ENCODE assay signal across 23 cellular contexts in genomic region chr3:16936656-16937055, GRCh38. TPM values are rescaled to one million over a fixed set of nuclear protein-coding genes. Genes with fewer than 3 reads are reported as not detected.
A peak's percentile ranks its signal among the peaks of the same experiment; 100 is the strongest.
DNase-seq lines count a peak whose midpoint lies in the region; ATAC-seq and TF ChIP-seq lines count a peak whose summit lies in the region.
"Had no signal": no experiment of that assay in that cellular context is flagged by ENCODE, and none has a peak within 500 bp of the region (broad histone marks: within the 10 kb centered on the region; RNA-seq: fewer than 3 reads in every experiment).

No MANE protein-coding gene starts in this region.

- no peaks in the 10 kb centered on the region for H3K9me3 Mint-ChIP-seq in activated CD8-positive, alpha-beta T cell treated with anti-CD3 and anti-CD28 coated beads for 36 hours
- no peaks in the 10 kb centered on the region for H3K9me3 Mint-ChIP-seq in activated CD8-positive, alpha-beta T cell treated with anti-CD3 and anti-CD28 coated beads, Interleukin-2, amount 10 ng/mL, durations not matched to agents 7 days and 5 days (ENCODE audit: insufficient read depth)
- H3K9me3 Mint-ChIP-seq in effector memory CD8-positive, alpha-beta T cell: no peaks in the 10 kb centered on the region
- no peaks in the 10 kb centered on the region for H3K9me3 Mint-ChIP-seq in stimulated activated naive CD8-positive, alpha-beta T cell treated with anti-CD3 and anti-CD28 coated beads, Interleukin-15, amount 100 ng/mL, for 72 hours
- H3K9me3 Mint-ChIP-seq: activated CD4-positive, alpha-beta memory T cell treated with anti-CD3 and anti-CD28 coated beads for 36 hours; neural crest cell had no signal

- peaks cover 14% of the 10 kb centered on the region; the same call in 1 of the 2 replicates for H3F3A ChIP-seq in Loucy (ENCODE audit: low read depth)

- POLR2A ChIA-PET in activated CD8-positive, alpha-beta T cell treated with anti-CD3 and anti-CD28 coated beads for 36 hours (lab: Charles Lee): no interaction called here
- POLR2A ChIA-PET in activated CD8-positive, alpha-beta T cell treated with anti-CD3 and anti-CD28 coated beads, Interleukin-2, amount 10 ng/mL, durations not matched to agents 7 days and 5 days (lab: Charles Lee): no interaction called here

- ATAC-seq in activated CD8-positive, alpha-beta T cell treated with anti-CD3 and anti-CD28 coated beads for 36 hours: peak; percentile 35
- ATAC-seq in activated CD8-positive, alpha-beta T cell treated with anti-CD3 and anti-CD28 coated beads, Interleukin-2, amount 10 ng/mL, durations not matched to agents 7 days and 5 days: no peak
- no peak for ATAC-seq in effector memory CD8-positive, alpha-beta T cell (replicated peaks)
- no peak for ATAC-seq in stimulated activated naive CD8-positive, alpha-beta T cell treated with anti-CD3 and anti-CD28 coated beads, Interleukin-15, amount 100 ng/mL, for 72 hours
- no peak for ATAC-seq in HG03432 (IDR thresholded peaks at IDR 0.05; ENCODE audit: unreplicated experiment)
- ATAC-seq in GM18519 (IDR thresholded peaks at IDR 0.05; ENCODE audit: low FRiP score, unreplicated experiment): no peak
- ATAC-seq: activated CD4-positive, CD25-positive, alpha-beta regulatory T cell treated with anti-CD3 and anti-CD28 coated beads, Interleukin-2, amount 50 U/mL, for 24 hours; gastroesophageal sphincter; sciatic nerve had no signal

- H3K4me3 Mint-ChIP-seq in activated CD8-positive, alpha-beta T cell treated with anti-CD3 and anti-CD28 coated beads for 36 hours: peak overlapping the region; percentile 43
- H3K4me3 Mint-ChIP-seq in activated CD8-positive, alpha-beta T cell treated with anti-CD3 and anti-CD28 coated beads, Interleukin-2, amount 10 ng/mL, durations not matched to agents 7 days and 5 days: no peak overlapping the region
- peak overlapping the region; percentile 50 to 73 for H3K4me3 Mint-ChIP-seq in effector memory CD8-positive, alpha-beta T cell
- H3K4me3 Mint-ChIP-seq in stimulated activated naive CD8-positive, alpha-beta T cell treated with anti-CD3 and anti-CD28 coated beads, Interleukin-15, amount 100 ng/mL, for 72 hours: peak overlapping the region; percentile 48 to 76
- H3K4me3 Mint-ChIP-seq: activated CD4-positive, alpha-beta memory T cell treated with anti-CD3 and anti-CD28 coated beads for 36 hours; neural crest cell had no signal

- peaks cover 17% of the 10 kb centered on the region; the same call in 1 of the 2 replicates for H3K79me2 ChIP-seq in Loucy (ENCODE audit: insufficient read depth, low read length)

- H3K9me2 ChIP-seq in Loucy (replicated peaks; ENCODE audit: low read depth, low read length): no peaks in the 10 kb centered on the region

- peak overlapping the region; percentile 49 for H3K9ac ChIP-seq in Loucy (ENCODE audit: low read depth, low read length, poor library complexity, severe bottlenecking)

- intact Hi-C loops in activated CD8-positive, alpha-beta T cell treated with anti-CD3 and anti-CD28 coated beads for 36 hours (cut with micrococcal nuclease): no loop called here

- no peaks in the 10 kb centered on the region for H3K9me3 ChIP-seq in Loucy (ENCODE audit: insufficient read depth, low read depth, low read length)
- H3K9me3 ChIP-seq: gastroesophageal sphincter, tibial nerve had no signal

- no peak overlapping the region for H2AFZ ChIP-seq in Loucy (ENCODE audit: low read length)

- H3K4me1 Mint-ChIP-seq in activated CD8-positive, alpha-beta T cell treated with anti-CD3 and anti-CD28 coated beads for 36 hours (ENCODE audit: low read depth): peaks cover 85% of the 10 kb centered on the region
- H3K4me1 Mint-ChIP-seq in activated CD8-positive, alpha-beta T cell treated with anti-CD3 and anti-CD28 coated beads, Interleukin-2, amount 10 ng/mL, durations not matched to agents 7 days and 5 days (ENCODE audit: low read depth): peaks cover 66% of the 10 kb centered on the region
- H3K4me1 Mint-ChIP-seq in effector memory CD8-positive, alpha-beta T cell (ENCODE audit: low read depth in 2 of 2): peaks cover 57 to 89% of the 10 kb centered on the region in 2 donors
- H3K4me1 Mint-ChIP-seq in stimulated activated naive CD8-positive, alpha-beta T cell treated with anti-CD3 and anti-CD28 coated beads, Interleukin-15, amount 100 ng/mL, for 72 hours: peaks cover 90% of the 10 kb centered on the region

- no peaks in the 10 kb centered on the region for H3K36me3 ChIP-seq in Loucy (ENCODE audit: insufficient read depth, low read length)
- H3K36me3 ChIP-seq: gastroesophageal sphincter, tibial nerve had no signal

- H3K36me3 Mint-ChIP-seq in activated CD8-positive, alpha-beta T cell treated with anti-CD3 and anti-CD28 coated beads for 36 hours (ENCODE audit: low read depth): peaks cover 21% of the 10 kb centered on the region
- peaks cover 34% of the 10 kb centered on the region for H3K36me3 Mint-ChIP-seq in activated CD8-positive, alpha-beta T cell treated with anti-CD3 and anti-CD28 coated beads, Interleukin-2, amount 10 ng/mL, durations not matched to agents 7 days and 5 days (ENCODE audit: low read depth)
- peaks cover 12% of the 10 kb centered on the region for H3K36me3 Mint-ChIP-seq in effector memory CD8-positive, alpha-beta T cell (ENCODE audit: insufficient read depth)
- H3K36me3 Mint-ChIP-seq: activated CD4-positive, alpha-beta memory T cell treated with anti-CD3 and anti-CD28 coated beads for 36 hours had no signal

- H3K4me1 ChIP-seq in Loucy (ENCODE audit: insufficient read depth, low read length, poor library complexity, severe bottlenecking): peaks cover 81% of the 10 kb centered on the region
- H3K4me1 ChIP-seq: gastroesophageal sphincter had no signal

- H4K20me1 ChIP-seq in Loucy (ENCODE audit: insufficient read depth, low read length, poor library complexity, severe bottlenecking): no peaks in the 10 kb centered on the region

- no peaks in the 10 kb centered on the region for H3K27me3 Mint-ChIP-seq in activated CD8-positive, alpha-beta T cell treated with anti-CD3 and anti-CD28 coated beads for 36 hours
- H3K27me3 Mint-ChIP-seq in activated CD8-positive, alpha-beta T cell treated with anti-CD3 and anti-CD28 coated beads, Interleukin-2, amount 10 ng/mL, durations not matched to agents 7 days and 5 days (ENCODE audit: low read depth): no peaks in the 10 kb centered on the region
- H3K27me3 Mint-ChIP-seq in effector memory CD8-positive, alpha-beta T cell: no peaks in the 10 kb centered on the region
- H3K27me3 Mint-ChIP-seq in stimulated activated naive CD8-positive, alpha-beta T cell treated with anti-CD3 and anti-CD28 coated beads, Interleukin-15, amount 100 ng/mL, for 72 hours: no peaks in the 10 kb centered on the region
- H3K27me3 Mint-ChIP-seq: activated CD4-positive, alpha-beta memory T cell treated with anti-CD3 and anti-CD28 coated beads for 36 hours had no signal

- H3K27me3 ChIP-seq in Loucy (ENCODE audit: insufficient read depth, low read length, poor library complexity, severe bottlenecking): no peaks in the 10 kb centered on the region
- H3K27me3 ChIP-seq: gastroesophageal sphincter, tibial nerve had no signal

- H3K27ac Mint-ChIP-seq in activated CD8-positive, alpha-beta T cell treated with anti-CD3 and anti-CD28 coated beads for 36 hours: peak overlapping the region; percentile 73
- no peak overlapping the region for H3K27ac Mint-ChIP-seq in activated CD8-positive, alpha-beta T cell treated with anti-CD3 and anti-CD28 coated beads, Interleukin-2, amount 10 ng/mL, durations not matched to agents 7 days and 5 days
- H3K27ac Mint-ChIP-seq in effector memory CD8-positive, alpha-beta T cell: peak overlapping the region; percentile 69 to 83
- peak overlapping the region in 1 of 2 donors; percentile 55 for H3K27ac Mint-ChIP-seq in stimulated activated naive CD8-positive, alpha-beta T cell treated with anti-CD3 and anti-CD28 coated beads, Interleukin-15, amount 100 ng/mL, for 72 hours
- H3K27ac Mint-ChIP-seq: activated CD4-positive, alpha-beta memory T cell treated with anti-CD3 and anti-CD28 coated beads for 36 hours had no signal

- no peak for DNase-seq in activated CD8-positive, alpha-beta T cell treated with anti-CD3 and anti-CD28 coated beads for 36 hours
- no peak for DNase-seq in activated CD8-positive, alpha-beta T cell treated with anti-CD3 and anti-CD28 coated beads, Interleukin-2, amount 10 ng/mL, durations not matched to agents 7 days and 5 days
- no peak for DNase-seq in effector memory CD8-positive, alpha-beta T cell
- DNase-seq in stimulated activated naive CD8-positive, alpha-beta T cell treated with anti-CD3 and anti-CD28 coated beads, Interleukin-15, amount 100 ng/mL, for 72 hours: no peak
- no peak for DNase-seq in retina
- DNase-seq: activated CD4-positive, alpha-beta memory T cell treated with anti-CD3 and anti-CD28 coated beads for 36 hours; activated naive CD4-positive, alpha-beta T cell; AML-193; DMS79 treated with DMSO at 0.1 percent for 48 hours; HCEC 1CT; islet precursor cell; midbrain; NCI-H1417; stimulated activated CD4-positive, alpha-beta T cell treated with anti-CD3 and anti-CD28 coated beads, Interleukin-4, amount 100 ng/mL, for 4 hours had no signal

- peak overlapping the region; percentile 87 for H3K4me2 ChIP-seq in Loucy (ENCODE audit: low read depth, low read length, poor library complexity, severe bottlenecking)

- CTCF ChIA-PET in activated CD8-positive, alpha-beta T cell treated with anti-CD3 and anti-CD28 coated beads for 36 hours (lab: Charles Lee): interaction anchor here (1.5 kb wide), 1 partner anchor 9 kb away, joined by 3 read pairs; no protein-coding TSS in a partner anchor
- CTCF ChIA-PET in activated CD8-positive, alpha-beta T cell treated with anti-CD3 and anti-CD28 coated beads, Interleukin-2, amount 10 ng/mL, durations not matched to agents 7 days and 5 days (lab: Charles Lee): interaction anchor here (1.0 kb wide), 1 partner anchor 9 kb away, joined by 3 read pairs; no protein-coding TSS in a partner anchor

- no peak for TF ChIP-seq CTCF in activated CD8-positive, alpha-beta T cell treated with anti-CD3 and anti-CD28 coated beads for 36 hours (IDR thresholded peaks at IDR 0.05)
- TF ChIP-seq CTCF in Loucy (conservative IDR thresholded peaks at IDR 0.05; ENCODE audit: low read length): no peak

- peak overlapping the region; percentile 68 for H3K4me3 ChIP-seq in Loucy (ENCODE audit: low read length, poor library complexity, severe bottlenecking)
- H3K4me3 ChIP-seq: coronary artery, gastroesophageal sphincter, tibial nerve had no signal

RNA-seq across cellular contexts. Expression of gene PLCL2, which starts 51.9 kb away (rescaled TPM):
- total RNA-seq in activated CD8-positive, alpha-beta T cell treated with anti-CD3 and anti-CD28 coated beads for 36 hours: 10 to 100 TPM; 19.4 to 19.7 TPM
- total RNA-seq in activated CD8-positive, alpha-beta T cell treated with anti-CD3 and anti-CD28 coated beads, Interleukin-2, amount 10 ng/mL, durations not matched to agents 7 days and 5 days: 10 to 100 TPM; 33.9 to 35.8 TPM
